In genomic region chr10:73873163-73873842, GRCh38 we compare ENCODE assay signal across 8 cellular contexts. TPM values are rescaled to one million over a fixed set of nuclear protein-coding genes. Genes with fewer than 3 reads are reported as not detected.
DNase-seq lines count a peak whose midpoint lies in the region; ATAC-seq, FAIRE-seq and TF ChIP-seq lines count a peak whose summit lies in the region.

No MANE protein-coding gene starts in this region.

- DNase-seq in A549 (ENCODE audit: low read depth in 1 of 2, low spot score in 1 of 2) (no peak), cardiac fibroblast (ENCODE audit: low read depth in 2 of 2) (no peak), NCI-H510A treated with DMSO at 0.1 percent for 48 hours (lab: John Stamatoyannopoulos, UW) (no peak), germinal center (ENCODE audit: low spot score) (no peak), activated gamma-delta T cell (lab: John Stamatoyannopoulos, UW) (no peak)

- no peak for FAIRE-seq in A549 (lab: Jason Lieb, UNC)

- no peak for TF ChIP-seq POLR2A in A549 (IDR thresholded peaks at IDR 0.05; ENCODE audit: low read length)

- POLR2A ChIA-PET in A549 (lab: Yijun Ruan, JAX): interaction anchor here (1.5 kb wide), 1 partner anchor 10 kb away, joined by 4 read pairs; no protein-coding TSS in a partner anchor

- H3K9me3 ChIP-seq in A549: no peaks in the 10 kb centered on the region
- no peaks in the 10 kb centered on the region for H3K9me3 ChIP-seq in HUES6 (ENCODE audit: control insufficient read depth, insufficient read depth, low read depth, low read length)
- H3K9me3 ChIP-seq in mucosa of stomach (ENCODE audit: control insufficient read depth, low read length): no peaks in the 10 kb centered on the region

- H3K4me1 ChIP-seq in A549: peaks cover 31% of the 10 kb centered on the region
- peaks cover 23% of the 10 kb centered on the region; the same call in 1 of the 2 replicates for H3K4me1 ChIP-seq in HUES6 (ENCODE audit: control insufficient read depth, insufficient read depth, low read length)
- H3K4me1 ChIP-seq in mucosa of stomach (ENCODE audit: control insufficient read depth, insufficient read depth, low read length): peaks cover 45% of the 10 kb centered on the region

- no peak for TF ChIP-seq EP300 in A549 (IDR thresholded peaks at IDR 0.05)

- TF ChIP-seq RAD21 in A549 (conservative IDR thresholded peaks at IDR 0.05 in 1 of 2, IDR thresholded peaks at IDR 0.05 in 1 of 2): no peak

- H3K36me3 ChIP-seq in HUES6 (ENCODE audit: control insufficient read depth, insufficient read depth, low read length): peaks cover 34% of the 10 kb centered on the region
- no peaks in the 10 kb centered on the region for H3K36me3 ChIP-seq in mucosa of stomach (ENCODE audit: control insufficient read depth, insufficient read depth, low read length)

- ATAC-seq in A549 (no peak), HG03571 (IDR thresholded peaks at IDR 0.05; ENCODE audit: unreplicated experiment) (no peak)

- 77% methylated on average over 16 of the region's 32 CpGs for WGBS in A549 (ENCODE audit: missing lambda C conversion rate)

- peak overlapping the region; percentile 90 for H3K4me3 ChIP-seq in A549
- peak overlapping the region; percentile 57 for H3K4me3 ChIP-seq in HUES6 (ENCODE audit: low read depth, low read length)
- H3K4me3 ChIP-seq in cardiac fibroblast (replicated peaks in 1 of 2; ENCODE audit: low read depth in 2 of 2, low read length in 2 of 2): peak overlapping the region; percentile 69 to 74
- peak overlapping the region; percentile 4 for H3K4me3 ChIP-seq in mucosa of stomach (ENCODE audit: low read length)

- TF ChIP-seq CTCF in A549 (IDR thresholded peaks at IDR 0.05) (no peak), cardiac fibroblast (IDR thresholded peaks at IDR 0.05; ENCODE audit: low read depth, low read length) (no peak)

- H3K27ac ChIP-seq in A549: peak overlapping the region; percentile 76 to 96
- H3K27ac ChIP-seq in HUES6 (ENCODE audit: low read depth, low read length): no peak overlapping the region

- CTCF ChIA-PET in A549 (lab: Yijun Ruan, JAX): interaction anchor here (1.1 to 21.5 kb wide), 3 partner anchors 10 to 21 kb away, joined by 3 to 565 read pairs (median 18); no protein-coding TSS in a partner anchor

- H3K4me2 ChIP-seq in A549: peak overlapping the region; percentile 90

- H3K9ac ChIP-seq in HUES6 (ENCODE audit: low read length) (peak overlapping the region; percentile 17), mucosa of stomach (ENCODE audit: low read length) (peak overlapping the region; percentile 18)

- H3K27me3 ChIP-seq in HUES6 (ENCODE audit: control insufficient read depth, insufficient read depth, low read length): 0 out of 2 replicates have a peak, but pooled peaks cover 3% of the 10 kb centered on the region
- no peaks in the 10 kb centered on the region for H3K27me3 ChIP-seq in mucosa of stomach (ENCODE audit: control insufficient read depth, insufficient read depth, low read length)

TF ChIP-seq in A549, 52 proteins besides CTCF, POLR2A, EP300 and RAD21:
- TF ChIP-seq MAFK (IDR thresholded peaks at IDR 0.05; ENCODE audit: partially characterized antibody) (no peak), ZFP36 (IDR thresholded peaks at IDR 0.05; ENCODE audit: borderline replicate concordance, partially characterized antibody) (no peak), FOSL2 (IDR thresholded peaks at IDR 0.05) (no peak), FOSL2 (CRISPR knock-in tag; IDR thresholded peaks at IDR 0.05) (no peak), JUNB (IDR thresholded peaks at IDR 0.05) (no peak), CBX2 (IDR thresholded peaks at IDR 0.05; ENCODE audit: borderline replicate concordance, low read depth) (no peak), USF2 (IDR thresholded peaks at IDR 0.05) (no peak), BHLHE40 (IDR thresholded peaks at IDR 0.05; ENCODE audit: low read depth, low read length) (no peak), PHF8 (IDR thresholded peaks at IDR 0.05; ENCODE audit: borderline replicate concordance, low read depth) (no peak), RARB (CRISPR knock-in tag; IDR thresholded peaks at IDR 0.05) (no peak)

RNA-seq across cellular contexts. Expression of gene CAMK2G, which starts 1.1 kb away (rescaled TPM):
- polyA plus RNA-seq in A549 (2011; rRNA removed) (22.6 and 27.5 TPM in 2 replicates), A549 (2017; fragmentation: RNase III; extraction: RNeasy Plus Mini Kit Qiagen cat#74134 plus additional on column Dnase treatment) (22.8 to 26.6 TPM (median 25.5 TPM) in 3 replicates)
- 30.6 and 33.7 TPM in 2 replicates for polyA plus RNA-seq in A549 (2012; cell fraction: cytosol; rRNA removed)
- 61.5 and 75.3 TPM in 2 replicates for polyA plus RNA-seq in A549 (2012; cell fraction: nucleus; rRNA removed)
- 22.9 and 33.4 TPM in 2 replicates for polyA minus RNA-seq in A549 (2011; rRNA and poly(A)+ RNA removed)

RNA-seq across cellular contexts. Expression of gene PLAU, which starts 37.6 kb away (rescaled TPM):
- 75.8 and 84.3 TPM in 2 replicates for polyA plus RNA-seq in A549 (2011; rRNA removed)
- 78.1 and 96.1 TPM in 2 replicates for polyA plus RNA-seq in A549 (2012; cell fraction: cytosol; rRNA removed)
- polyA plus RNA-seq in A549 (2012; cell fraction: nucleus; rRNA removed): 128 and 152 TPM in 2 replicates
- 82.6 to 88.3 TPM (median 87.2 TPM) in 3 replicates for polyA plus RNA-seq in A549 (2017; fragmentation: RNase III; extraction: RNeasy Plus Mini Kit Qiagen cat#74134 plus additional on column Dnase treatment)
- polyA minus RNA-seq in A549 (2011; rRNA and poly(A)+ RNA removed): 47.2 and 50.6 TPM in 2 replicates

Comparison
In these comparisons a context has a peak if more than half of its experiments do, and no peak if none do; other contexts are left out.
1. H3K4me3 ChIP-seq: peak in every context shown above with its lines; median percentile 90 in A549; 72 in cardiac fibroblast; 57 in HUES6; 4 in mucosa of stomach.